Comparison of ENCODE assay signal across 8 cellular contexts in the genomic region with DNA sequence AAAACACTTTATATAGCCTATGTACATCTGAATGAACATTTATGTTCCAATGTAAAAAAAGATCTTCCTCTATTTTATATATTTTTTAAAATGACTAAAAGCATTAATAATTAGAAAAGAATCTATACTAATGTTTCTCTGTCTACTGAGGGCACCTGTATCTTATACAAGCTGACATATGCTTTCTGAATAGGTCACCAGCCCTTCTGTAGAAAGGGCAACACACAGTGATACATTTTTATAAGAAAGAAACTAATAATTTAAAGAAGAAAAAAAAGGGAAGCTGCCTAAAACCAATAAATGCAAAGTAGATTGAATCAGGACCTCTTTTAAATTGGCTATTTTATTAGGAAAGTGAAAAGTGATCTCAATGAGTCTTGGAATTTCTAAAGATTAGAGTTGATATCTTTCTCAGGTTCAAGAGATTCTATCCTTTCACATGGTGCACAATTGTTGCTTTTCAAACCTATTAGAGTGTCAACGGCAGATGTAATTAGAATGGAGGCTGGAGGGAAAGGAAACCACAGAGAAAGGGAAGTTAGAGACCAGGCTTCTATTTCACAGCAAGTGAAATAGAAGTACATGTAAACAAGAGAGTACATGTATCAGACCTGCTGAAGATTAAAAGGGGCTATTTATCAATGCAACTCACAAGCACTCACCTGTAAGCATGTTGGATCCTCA. TPM values are rescaled to one million over a fixed set of nuclear protein-coding genes. Genes with fewer than 3 reads are reported as not detected.
A peak's percentile ranks its signal among the peaks of the same experiment; 100 is the strongest.
DNase-seq lines count a peak whose midpoint lies in the region; ATAC-seq, FAIRE-seq and TF ChIP-seq lines count a peak whose summit lies in the region.

No MANE protein-coding gene starts in this region.

- POLR2A ChIA-PET in GM12878 (lab: Charles Lee): interaction anchor here (0.6 kb wide), 1 partner anchor 1322 kb away, joined by 3 read pairs; no protein-coding TSS in a partner anchor
- POLR2A ChIA-PET in HEK293T (lab: Yijun Ruan, JAX): no interaction called here

- H4K20me1 ChIP-seq in GM12878 (ENCODE audit: control insufficient read depth, insufficient read depth) (0 out of 2 replicates have a peak, but pooled peaks cover 3% of the 10 kb centered on the region), GM23248 (ENCODE audit: insufficient read depth) (peaks cover 14% of the 10 kb centered on the region; the same call in 1 of the 2 replicates)

- H3K4me3 ChIP-seq in GM12878 (no peak overlapping the region), GM23248 (no peak overlapping the region)

- H3K9me3 ChIP-seq in GM12878 (replicated peaks; ENCODE audit: control insufficient read depth, insufficient read depth, low read length) (no peaks in the 10 kb centered on the region; the same call in 2 of the 3 replicates), GM23248 (ENCODE audit: low read depth) (no peaks in the 10 kb centered on the region)

- CTCF ChIA-PET in GM12878 (lab: Yijun Ruan, JAX): no interaction called here
- CTCF ChIA-PET in HEK293T (lab: Yijun Ruan, JAX): no interaction called here

- no peak for TF ChIP-seq CTCF in GM13976 (IDR thresholded peaks at IDR 0.05; ENCODE audit: borderline replicate concordance, control extremely low read depth, extremely low read depth, insufficient read depth, missing control alignments)
- no peak for TF ChIP-seq CTCF in GM12878 (IDR thresholded peaks at IDR 0.05 in 2 of 3, conservative IDR thresholded peaks at IDR 0.05 in 1 of 3; ENCODE audit: control insufficient read depth in 2 of 3, extremely low read depth in 1 of 3, insufficient read depth in 1 of 3, low read depth in 3 of 3, low read length in 3 of 3)

- H3K36me3 ChIP-seq in GM12878 (ENCODE audit: control insufficient read depth in 2 of 2, insufficient read depth in 2 of 2, low read length in 1 of 2) (peaks cover 0 to 14% of the 10 kb centered on the region in 2 experiments; a peak in 2 of 4 replicates), GM23248 (ENCODE audit: low read depth) (peaks cover 13% of the 10 kb centered on the region)

- intact Hi-C loops in GM12878 (cut with micrococcal nuclease; ENCODE audit: unreplicated experiment): loop anchor here (5.0 to 10.0 kb wide), 4 partner anchors 34 to 466 kb away; a partner anchor contains a TSS

- H3K4me2 ChIP-seq in GM12878 (ENCODE audit: control insufficient read depth, insufficient read depth) (peak overlapping the region; percentile 28), GM23248 (ENCODE audit: unreplicated experiment) (no peak overlapping the region)

- peak in 1 of 2 experiments; percentile 42; a peak in 1 of 4 replicates for TF ChIP-seq EP300 in GM12878 (IDR thresholded peaks at IDR 0.05; ENCODE audit: borderline replicate concordance in 1 of 2, control insufficient read depth in 1 of 2, low read depth in 2 of 2, low read length in 2 of 2)

- DNase-seq in GM13976 (ENCODE audit: low spot score): peak; percentile 25
- peak; percentile 66 for DNase-seq in GM12878 (ENCODE audit: low read depth, low spot score)
- no peak for DNase-seq in HEK293T (ENCODE audit: extremely low spot score)
- DNase-seq in hypothalamus (lab: John Stamatoyannopoulos, UW): no peak
- DNase-seq in GM23248: no peak
- DNase-seq in midbrain (lab: John Stamatoyannopoulos, UW): no peak

- SMC1A ChIA-PET in GM12878 (lab: Charles Lee; ENCODE audit: uncharacterized antibody, unreplicated experiment): interaction anchor here (0.6 to 2.1 kb wide), 6 partner anchors 9 to 28 kb away, joined by 3 to 10 read pairs (median 6); no protein-coding TSS in a partner anchor

- H3K9ac ChIP-seq in GM12878 (ENCODE audit: control insufficient read depth, insufficient read depth, low read length) (no peak overlapping the region), GM23248 (no peak overlapping the region)

- H3K79me2 ChIP-seq in GM12878 (ENCODE audit: control insufficient read depth, insufficient read depth, low read length) (peaks cover 94% of the 10 kb centered on the region), GM23248 (ENCODE audit: insufficient read depth) (peaks cover 97% of the 10 kb centered on the region)

- 0% methylated on average over 1 of the region's 1 CpG for WGBS in GM12878 (ENCODE audit: insufficient coverage, insufficient replicate concordance, low lambda C conversion rate, missing lambda C conversion rate)
- WGBS in GM23248 (ENCODE audit: low coverage in 1 of 2, low lambda C conversion rate in 2 of 2, missing lambda C conversion rate in 2 of 2), 2 experiments: 98 to 100% methylated on average over 1 of the region's 1 CpG

- RAD21 ChIA-PET in GM12878 (lab: Charles Lee; ENCODE audit: unreplicated experiment): interaction anchor here (0.8 to 1.2 kb wide), 3 partner anchors 20 to 28 kb away, joined by 3 to 4 read pairs (median 3); no protein-coding TSS in a partner anchor

- peak overlapping the region; percentile 41 for H3K27ac ChIP-seq in GM12878 (ENCODE audit: control insufficient read depth, insufficient read depth)
- no peak overlapping the region for H3K27ac ChIP-seq in GM23248

- H3K9me2 ChIP-seq in GM23248 (ENCODE audit: insufficient read depth): no peaks in the 10 kb centered on the region

- no TSS peak for BruUV-seq in GM12878 (replicated peaks; lab: Mats Ljungman, UMichigan)

- FAIRE-seq in GM12878 (lab: Jason Lieb, UNC): peak; percentile 90

- in situ Hi-C loops in GM13976 (cut with MboI; ENCODE audit: low sequenced_read_pairs, unreplicated experiment) (no loop called here), GM12878 (cut with MboI) (loop anchor here (10.0 to 25.0 kb wide), 2 partner anchors 306 to 984 kb away; a partner anchor contains a TSS), GM23248 (cut with MboI) (no loop called here)

- TF ChIP-seq POLR2A in GM12878 (IDR thresholded peaks at IDR 0.05; ENCODE audit: low read depth, low read length): no peak

- no peaks in the 10 kb centered on the region for H3F3A ChIP-seq in GM23248 (ENCODE audit: insufficient read depth)

- ATAC-seq in GM21526 (IDR thresholded peaks at IDR 0.05; ENCODE audit: low FRiP score, unreplicated experiment) (peak; percentile 74), HG03469 (IDR thresholded peaks at IDR 0.05; ENCODE audit: unreplicated experiment) (peak; percentile 75), GM12878 (peak; percentile 69)

- H2AFZ ChIP-seq in GM12878 (ENCODE audit: control insufficient read depth, low read depth, low read length) (no peak overlapping the region), GM23248 (no peak overlapping the region)

- no peak for TF ChIP-seq RAD21 in GM12878 (IDR thresholded peaks at IDR 0.05; ENCODE audit: insufficient read depth, low read depth, low read length)

- H3K4me1 ChIP-seq in GM12878 (ENCODE audit: control insufficient read depth, insufficient read depth, low read length) (peaks cover 20% of the 10 kb centered on the region; the same call in 1 of the 2 replicates), GM23248 (ENCODE audit: insufficient read depth) (peaks cover 37% of the 10 kb centered on the region)

- H3K27me3 ChIP-seq in GM12878 (replicated peaks in 1 of 2; ENCODE audit: control insufficient read depth in 2 of 2, insufficient read depth in 2 of 2, low read length in 1 of 2): no peaks in the 10 kb centered on the region
- no peaks in the 10 kb centered on the region for H3K27me3 ChIP-seq in GM23248 (replicated peaks; ENCODE audit: insufficient read depth)

TF ChIP-seq in HEK293T, 16 proteins besides CTCF, POLR2A, EP300 and RAD21:
- TF ChIP-seq NFRKB (IDR thresholded peaks at IDR 0.05): no peak
- no peak for TF ChIP-seq CTBP1 (IDR thresholded peaks at IDR 0.05; ENCODE audit: borderline replicate concordance)

RNA-seq across cellular contexts. Expression of a gene that starts 6.3 kb away (rescaled TPM):
- total RNA-seq in GM12878 (2013; cell fraction: nucleolus; rRNA removed): 36.3 and 40.3 TPM in 2 replicates
- total RNA-seq in GM12878 (2014; rRNA removed): 108 and 112 TPM in 2 replicates
- 84.1 and 84.5 TPM in 2 replicates for total RNA-seq in GM12878 (2014; rRNA removed; fragmentation: Illumina TruSeq; extraction: Trizol)
- 143 and 144 TPM in 2 replicates for total RNA-seq in GM12878 (2021)
- 39.8 TPM for polyA plus RNA-seq in GM12878 (2011; ENCODE audit: low read depth)
- 146 and 178 TPM in 2 replicates for polyA plus RNA-seq in GM12878 (2011; rRNA removed)
- 72.4 and 80.3 TPM in 2 replicates for polyA plus RNA-seq in GM12878 (2011; cell fraction: cytosol; rRNA removed)
- polyA plus RNA-seq in GM12878 (2011; cell fraction: nucleus; rRNA removed): 42.1 and 48.1 TPM in 2 replicates
- 82.0 and 94.0 TPM in 2 replicates for polyA plus RNA-seq in GM12878 (2012)
- 129 and 156 TPM in 2 replicates for polyA plus RNA-seq in GM12878 (2014; fragmentation: Illumina TruSeq; extraction: Trizol)
- 10 to 100 TPM; 38.7 to 48.5 TPM for polyA plus RNA-seq in GM12878 (2014; fragmentation: Nextera tagmentation; extraction: Ambion mirVana)
- 80.1 and 82.2 TPM in 2 replicates for polyA plus RNA-seq in GM12878 (2014; rRNA removed)
- 10 to 100 TPM; 63.8 to 86.4 TPM for polyA plus RNA-seq in GM12878 (2016; fragmentation: Nextera tagmentation; extraction: Ambion mirVana)
- 109 and 126 TPM in 2 replicates for polyA minus RNA-seq in GM12878 (2011; rRNA and poly(A)+ RNA removed)
- 75.0 and 78.2 TPM in 2 replicates for polyA minus RNA-seq in GM12878 (2011; cell fraction: cytosol; rRNA and poly(A)+ RNA removed)
- polyA minus RNA-seq in GM12878 (2011; cell fraction: nucleus; rRNA and poly(A)+ RNA removed): 65.8 and 139 TPM in 2 replicates
- total RNA-seq in GM23248 (2014; rRNA removed; shearing (Covaris generic)): 145 and 159 TPM in 2 replicates
- 130 and 133 TPM in 2 replicates for polyA plus RNA-seq in GM23248 (2016; fragmentation: Nextera tagmentation; extraction: Ambion mirVana)

Comparison
In these comparisons a context has a peak if more than half of its experiments do, and no peak if none do; other contexts are left out.
1. DNase-seq: peak in GM13976 (single experiment) and GM12878 (single experiment); none in HEK293T (single experiment), hypothalamus (0 of 51), GM23248 (single experiment) and midbrain (single experiment).
2. Peak in every context shown above with its lines, with median percentiles within 50 percentile points of each other: ATAC-seq.